10 cellular contexts compared by ENCODE assay signal in the genomic region with DNA sequence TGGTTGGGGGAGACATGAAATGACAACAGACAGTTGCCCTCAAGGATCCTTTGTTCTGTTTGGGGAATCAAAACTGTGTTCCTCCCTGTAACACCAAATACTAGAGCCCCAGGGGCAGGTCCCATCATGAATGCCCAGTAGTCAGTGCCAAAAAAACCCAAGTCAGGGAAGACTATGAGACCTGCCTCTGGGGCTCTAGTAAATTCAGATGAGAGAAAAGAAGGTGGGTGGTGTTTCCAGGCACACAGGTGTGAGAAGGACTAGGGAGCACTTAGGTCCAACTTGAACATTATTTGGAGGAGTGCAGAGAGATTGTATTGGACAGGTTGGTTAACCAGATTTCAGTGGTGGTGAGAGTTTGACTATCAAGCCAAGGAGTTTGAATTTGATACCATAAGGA. TPM values are rescaled to one million over a fixed set of nuclear protein-coding genes. Genes with fewer than 3 reads are reported as not detected.
DNase-seq lines count a peak whose midpoint lies in the region; ATAC-seq and TF ChIP-seq lines count a peak whose summit lies in the region.
"Had no signal": no experiment of that assay in that cellular context is flagged by ENCODE, and none has a peak within 500 bp of the region (broad histone marks: within the 10 kb centered on the region; RNA-seq: fewer than 3 reads in every experiment).

No MANE protein-coding gene starts in this region.

- H3K27me3 ChIP-seq in CD8-positive, alpha-beta T cell (ENCODE audit: insufficient read depth, low read length) = no peaks in the 10 kb centered on the region
- H3K27me3 ChIP-seq in sigmoid colon (no peaks in the 10 kb centered on the region), HAP-1 (ENCODE audit: low read depth) (no peaks in the 10 kb centered on the region)

- TF ChIP-seq EP300 in sigmoid colon (IDR thresholded peaks at IDR 0.05) = no peak

- no peaks in the 10 kb centered on the region for H3K9me3 ChIP-seq in CD8-positive, alpha-beta T cell (ENCODE audit: low read length)
- no peaks in the 10 kb centered on the region for H3K9me3 ChIP-seq in sigmoid colon
- H3K9me3 ChIP-seq in HAP-1 = no peaks in the 10 kb centered on the region

- DNase-seq in CD8-positive, alpha-beta T cell = no peak
- DNase-seq in MV-4-11 (lab: John Stamatoyannopoulos, UW) (peak; percentile 11), coronary artery (ENCODE audit: low spot score) (no peak), sigmoid colon (no peak), HAP-1 (ENCODE audit: low spot score in 2 of 2) (no peak), NCI-H524 (lab: John Stamatoyannopoulos, UW) (no peak), NCI-H82 treated with DMSO at 0.1 percent for 48 hours (lab: John Stamatoyannopoulos, UW; ENCODE audit: unreplicated experiment) (no peak)
- DNase-seq: cortex of kidney, nephron progenitor cell had no signal

- no peak for TF ChIP-seq POLR2A in sigmoid colon (IDR thresholded peaks at IDR 0.05)

- peak overlapping the region; percentile 38 for H3K27ac ChIP-seq in CD8-positive, alpha-beta T cell (ENCODE audit: low read depth, low read length)
- H3K27ac ChIP-seq in coronary artery (peak overlapping the region; percentile 49 to 71), sigmoid colon (peak overlapping the region; percentile 67 to 98 (median 84))

- ATAC-seq in CD8-positive, alpha-beta T cell = no peak
- no peak for ATAC-seq in HG03039 (IDR thresholded peaks at IDR 0.05; ENCODE audit: unreplicated experiment)

- POLR2A ChIA-PET in CD8-positive, alpha-beta T cell (lab: Charles Lee) = interaction anchor here (1.7 to 6.6 kb wide), 3 partner anchors 10 to 68 kb away, joined by 19 to 49 read pairs (median 41); a partner anchor contains a TSS

- peaks cover 85% of the 10 kb centered on the region for H3K4me1 ChIP-seq in CD8-positive, alpha-beta T cell (ENCODE audit: insufficient read depth, low read length)
- peaks cover 0 to 100% (median 93%) of the 10 kb centered on the region in 4 donors for H3K4me1 ChIP-seq in sigmoid colon
- H3K4me1 ChIP-seq in HAP-1 = peaks cover 17% of the 10 kb centered on the region

- no peak for TF ChIP-seq CTCF in CD8-positive, alpha-beta T cell (IDR thresholded peaks at IDR 0.05)
- TF ChIP-seq CTCF in coronary artery (IDR thresholded peaks at IDR 0.05) (no peak), sigmoid colon (IDR thresholded peaks at IDR 0.05) (no peak)

- intact Hi-C loops in CD8-positive, alpha-beta T cell (cut with DNase I, micrococcal nuclease) = loop anchor here in 1 of 2 experiments (2.0 kb wide), 1 partner anchor 43 kb away; no protein-coding TSS in a partner anchor
- intact Hi-C loops in sigmoid colon (cut with DNase I) = no loop called here

- H3K27me3 Mint-ChIP-seq in CD8-positive, alpha-beta T cell (ENCODE audit: low read depth) = no peaks in the 10 kb centered on the region

- in situ Hi-C loops in HAP-1 (cut with MboI; ENCODE audit: low sequenced_read_pairs) = no loop called here

- H3K27ac Mint-ChIP-seq in CD8-positive, alpha-beta T cell = peak overlapping the region; percentile 94
- H3K27ac Mint-ChIP-seq: nephron progenitor cell had no signal

- no peak overlapping the region for H3K4me3 ChIP-seq in CD8-positive, alpha-beta T cell (ENCODE audit: low read depth, low read length)
- no peak overlapping the region for H3K4me3 ChIP-seq in coronary artery
- no peak overlapping the region for H3K4me3 ChIP-seq in sigmoid colon
- H3K4me3 ChIP-seq in HAP-1 = no peak overlapping the region

- H3K4me1 Mint-ChIP-seq in CD8-positive, alpha-beta T cell (ENCODE audit: low read depth) = peaks cover 93% of the 10 kb centered on the region

- peaks cover 4% of the 10 kb centered on the region for H3K36me3 ChIP-seq in CD8-positive, alpha-beta T cell (ENCODE audit: insufficient read depth, low read length)
- H3K36me3 ChIP-seq in sigmoid colon (peaks cover 0 to 7% (median 0%) of the 10 kb centered on the region in 4 donors), HAP-1 (replicated peaks) (no peaks in the 10 kb centered on the region)

- H3K9me3 Mint-ChIP-seq in CD8-positive, alpha-beta T cell = no peaks in the 10 kb centered on the region
- H3K9me3 Mint-ChIP-seq: nephron progenitor cell had no signal

- CTCF ChIA-PET in CD8-positive, alpha-beta T cell (lab: Charles Lee) = interaction anchor here (1.3 to 1.7 kb wide), 3 partner anchors 16 to 78 kb away, joined by 3 to 23 read pairs (median 3); no protein-coding TSS in a partner anchor

- peaks cover 69% of the 10 kb centered on the region for H3K36me3 Mint-ChIP-seq in CD8-positive, alpha-beta T cell

- peak overlapping the region; percentile 80 for H3K4me3 Mint-ChIP-seq in CD8-positive, alpha-beta T cell
- H3K4me3 Mint-ChIP-seq: nephron progenitor cell had no signal

RNA-seq across cellular contexts. Expression of a gene that starts 51.9 kb away (rescaled TPM):
- 1 to 10 TPM; 4.5 to 5.3 TPM for total RNA-seq in CD8-positive, alpha-beta T cell
- total RNA-seq in sigmoid colon = 1 to 10 TPM; 3.6 to 9.9 (median 6.3) TPM
- 10 to 100 TPM in 1 of 3 donors, 1 to 10 TPM in 2; 6.0 to 11.9 (median 9.0) TPM for polyA plus RNA-seq in sigmoid colon
